In genomic region chr20:35539756-35540212, GRCh38 we compare ENCODE assay signal across 1 cellular context.
TF ChIP-seq lines count a peak whose summit lies in the region.

No MANE protein-coding gene starts in this region.

TF ChIP-seq in HEK293, 187 proteins besides CTCF, POLR2A, EP300 and RAD21 (continued from another document):
- TF ChIP-seq ZBTB11 (tag by site-specific recombination; conservative IDR thresholded peaks at IDR 0.05; ENCODE audit: low read depth) (peak; percentile 45; the same call in 1 of the 2 replicates), ZNF121 (tag by site-specific recombination; IDR thresholded peaks at IDR 0.05) (no peak), ATF2 (tag by site-specific recombination; IDR thresholded peaks at IDR 0.05; ENCODE audit: low read depth) (no peak), ZNF18 (tag by site-specific recombination; IDR thresholded peaks at IDR 0.05) (0 out of 2 replicates have a peak, but pooled peaks have one; percentile 17), KLF9 (tag by site-specific recombination; IDR thresholded peaks at IDR 0.05; ENCODE audit: low read depth) (no peak; the same call in 1 of the 2 replicates), ZNF692 (tag by site-specific recombination; IDR thresholded peaks at IDR 0.05) (peak; percentile 38; the same call in 1 of the 2 replicates), FEZF1 (tag by site-specific recombination; IDR thresholded peaks at IDR 0.05) (no peak), SETDB1 (IDR thresholded peaks at IDR 0.05; ENCODE audit: insufficient read length, low read length) (no peak), ZBTB20 (tag by site-specific recombination; IDR thresholded peaks at IDR 0.05) (no peak; the same call in 1 of the 2 replicates), ZNF596 (tag by site-specific recombination; IDR thresholded peaks at IDR 0.05) (peak; percentile 71), ZNF335 (tag by site-specific recombination; conservative IDR thresholded peaks at IDR 0.05) (peak; percentile 59), ZNF785 (tag by site-specific recombination; IDR thresholded peaks at IDR 0.05) (no peak), ZXDB (tag by site-specific recombination; IDR thresholded peaks at IDR 0.05) (peak; percentile 55), ZNF654 (tag by site-specific recombination; IDR thresholded peaks at IDR 0.05; ENCODE audit: low read depth) (no peak), ZNF501 (tag by site-specific recombination; IDR thresholded peaks at IDR 0.05) (no peak), ZBTB44 (tag by site-specific recombination; IDR thresholded peaks at IDR 0.05) (no peak), ZNF792 (tag by site-specific recombination; IDR thresholded peaks at IDR 0.05) (no peak)
